8 cellular contexts compared by ENCODE assay signal in genomic region chr7:140656548-140657515, GRCh38. TPM values are rescaled to one million over a fixed set of nuclear protein-coding genes. Genes with fewer than 3 reads are reported as not detected.
DNase-seq lines count a peak whose midpoint lies in the region; ATAC-seq and TF ChIP-seq lines count a peak whose summit lies in the region.

No MANE protein-coding gene starts in this region.

- no peak overlapping the region for H3K23ac ChIP-seq in neuronal stem cell (ENCODE audit: low read depth, low read length, poor library complexity)

- H3K9ac ChIP-seq in neuronal stem cell (ENCODE audit: low read depth, low read length, poor library complexity): no peak overlapping the region

- H3K79me1 ChIP-seq in neuronal stem cell (ENCODE audit: low read depth, low read length): no peaks in the 10 kb centered on the region

- H4K91ac ChIP-seq in neuronal stem cell (ENCODE audit: low read depth, low read length, poor library complexity): no peak overlapping the region

- H3K4me3 ChIP-seq in neuronal stem cell (ENCODE audit: low read length in 2 of 2): no peak overlapping the region
- no peak overlapping the region for H3K4me3 ChIP-seq in A673 (ENCODE audit: low read depth, low read length, poor library complexity, severe bottlenecking)

- H3K27ac ChIP-seq in neuronal stem cell (replicated peaks; ENCODE audit: low read length) (no peak overlapping the region), A673 (ENCODE audit: low read depth, low read length, poor library complexity, severe bottlenecking) (no peak overlapping the region)

- H3K36me3 ChIP-seq in neuronal stem cell (replicated peaks in 1 of 2; ENCODE audit: control insufficient read depth in 2 of 2, insufficient read depth in 2 of 2, low read length in 2 of 2) (no peaks in the 10 kb centered on the region), A673 (ENCODE audit: insufficient read depth, low read length, poor library complexity, severe bottlenecking) (no peaks in the 10 kb centered on the region)

- H3K9me3 ChIP-seq in neuronal stem cell (replicated peaks in 1 of 2; ENCODE audit: control insufficient read depth in 2 of 2, insufficient read depth in 1 of 2, low read depth in 1 of 2, low read length in 2 of 2): no peaks in the 10 kb centered on the region
- no peaks in the 10 kb centered on the region for H3K9me3 ChIP-seq in A673 (ENCODE audit: low read depth, low read length, poor library complexity, severe bottlenecking)

- no peak overlapping the region for H3K4me2 ChIP-seq in neuronal stem cell (ENCODE audit: insufficient read depth, low read length, poor library complexity, severe bottlenecking)

- H3K36me3 Mint-ChIP-seq in CD14-positive monocyte: no peaks in the 10 kb centered on the region
- H3K36me3 Mint-ChIP-seq in endothelial cell (ENCODE audit: low read depth, unreplicated experiment): no peaks in the 10 kb centered on the region

- POLR2A ChIA-PET in A673 (lab: Charles Lee; ENCODE audit: low non-redundant PET): no interaction called here

- no peak overlapping the region for H3K14ac ChIP-seq in neuronal stem cell (ENCODE audit: low read length)

- TF ChIP-seq CTCF in CD14-positive monocyte (IDR thresholded peaks at IDR 0.05) (no peak), endothelial cell (IDR thresholded peaks at IDR 0.05; ENCODE audit: unreplicated experiment) (no peak), A673 (conservative IDR thresholded peaks at IDR 0.05; ENCODE audit: low read depth, low read length) (no peak)

- H2AFZ ChIP-seq in neuronal stem cell (ENCODE audit: low read length): peak overlapping the region; percentile 70

- H3K4me3 Mint-ChIP-seq in CD14-positive monocyte (peak overlapping the region; percentile 67 to 88), endothelial cell (ENCODE audit: unreplicated experiment) (no peak overlapping the region)

- intact Hi-C loops in CD14-positive monocyte (cut with micrococcal nuclease) (loop anchor here (10.0 kb wide), 2 partner anchors 172 to 358 kb away; partner anchors contain the start of gene MRPS33 (in 1 of the 2)), A673 (cut with micrococcal nuclease; ENCODE audit: unreplicated experiment) (no loop called here)

- H3K4ac ChIP-seq in neuronal stem cell (ENCODE audit: low read length): no peak overlapping the region

- ATAC-seq in GM19025 (IDR thresholded peaks at IDR 0.05; ENCODE audit: low read depth, unreplicated experiment) (peak; percentile 88), HG03175 (IDR thresholded peaks at IDR 0.05; ENCODE audit: unreplicated experiment) (peak; percentile 90)

- H3K27ac Mint-ChIP-seq in CD14-positive monocyte (peak overlapping the region; percentile 86 to 93 (median 91)), endothelial cell (ENCODE audit: unreplicated experiment) (peak overlapping the region; percentile 49)

- DNase-seq in CD14-positive monocyte (ENCODE audit: low spot score) (peak; percentile 77), SKM-1 treated with dmso at 0.1 percent for 144 hours (lab: John Stamatoyannopoulos, UW; ENCODE audit: unreplicated experiment) (peak; percentile 93), endothelial cell (ENCODE audit: low spot score) (no peak), neuronal stem cell (ENCODE audit: low spot score) (no peak), NCI-H345 (lab: John Stamatoyannopoulos, UW) (no peak), A673 (ENCODE audit: low spot score) (no peak)

- no peak overlapping the region for H2BK12ac ChIP-seq in neuronal stem cell (ENCODE audit: low read length)

- H4K8ac ChIP-seq in neuronal stem cell (ENCODE audit: low read depth, low read length): no peak overlapping the region

- H3K27me3 ChIP-seq in neuronal stem cell (ENCODE audit: control insufficient read depth in 3 of 3, insufficient read depth in 3 of 3, low read depth in 1 of 3, low read length in 3 of 3) (peaks cover 0 to 27% (median 0%) of the 10 kb centered on the region in 3 experiments), A673 (replicated peaks; ENCODE audit: insufficient read depth, low read depth, low read length, poor library complexity) (no peaks in the 10 kb centered on the region)

- H3K4me1 Mint-ChIP-seq in CD14-positive monocyte (peaks cover 41% of the 10 kb centered on the region), endothelial cell (ENCODE audit: unreplicated experiment) (peaks cover 10% of the 10 kb centered on the region)

- H3K4me1 ChIP-seq in neuronal stem cell (ENCODE audit: control insufficient read depth in 2 of 2, insufficient read depth in 1 of 2, low read depth in 1 of 2, low read length in 2 of 2) (peaks cover 0 to 3% of the 10 kb centered on the region in 2 donors), A673 (ENCODE audit: insufficient read depth, low read length, poor library complexity, severe bottlenecking) (no peaks in the 10 kb centered on the region)

- peaks cover 3 to 7% (median 4%) of the 10 kb centered on the region in 3 donors for H3K27me3 Mint-ChIP-seq in CD14-positive monocyte (ENCODE audit: low read depth in 3 of 3)
- H3K27me3 Mint-ChIP-seq in endothelial cell (ENCODE audit: unreplicated experiment): peaks cover 2% of the 10 kb centered on the region

- no peak overlapping the region for H2AK5ac ChIP-seq in neuronal stem cell (ENCODE audit: low read depth, low read length)

- H3K9me3 Mint-ChIP-seq in CD14-positive monocyte (peaks cover 0 to 2% (median 0%) of the 10 kb centered on the region in 7 donors), endothelial cell (ENCODE audit: unreplicated experiment) (no peaks in the 10 kb centered on the region)

- WGBS in neuronal stem cell (ENCODE audit: extremely low coverage in 2 of 2, insufficient read length in 2 of 2, insufficient replicate concordance in 1 of 2), 2 donors: no CpG with 5 or more reads among the region's 11 CpGs

- no peak overlapping the region for H3K18ac ChIP-seq in neuronal stem cell (ENCODE audit: low read length)

- no peak overlapping the region for H2BK120ac ChIP-seq in neuronal stem cell (ENCODE audit: low read depth, low read length)

- H2BK5ac ChIP-seq in neuronal stem cell (ENCODE audit: low read length): no peak overlapping the region

- H2BK15ac ChIP-seq in neuronal stem cell (ENCODE audit: low read length): no peak overlapping the region

- CTCF ChIA-PET in A673 (lab: Charles Lee): interaction anchor here (2.1 kb wide), 1 partner anchor 139 kb away, joined by 8 read pairs; no protein-coding TSS in a partner anchor

- no TSS peak for BruUV-seq in A673 (replicated peaks; lab: Mats Ljungman, UMichigan)

RNA-seq across cellular contexts. Expression of gene ADCK2, which starts 15.9 kb away (rescaled TPM):
- 10 to 100 TPM; 18.3 to 28.7 TPM for polyA plus RNA-seq in CD14-positive monocyte
- 37.6 TPM for total RNA-seq in endothelial cell (ENCODE audit: unreplicated experiment)
- 8.7 TPM for polyA plus RNA-seq in neuronal stem cell (2013, experiment 1 of 2)
- polyA plus RNA-seq in neuronal stem cell (2013, experiment 2 of 2): 8.8 TPM
- total RNA-seq in A673 (2021): 7.5 and 12.3 TPM in 2 replicates

RNA-seq across cellular contexts. Expression of gene DENND2A, which starts 16.2 kb away (rescaled TPM):
- polyA plus RNA-seq in CD14-positive monocyte: not detected
- 41.0 TPM for total RNA-seq in endothelial cell (ENCODE audit: unreplicated experiment)
- polyA plus RNA-seq in neuronal stem cell (2013, experiment 1 of 2): 32.4 TPM
- polyA plus RNA-seq in neuronal stem cell (2013, experiment 2 of 2): 33.1 TPM
- 0.49 and 0.87 TPM in 2 replicates for total RNA-seq in A673 (2021)

RNA-seq across cellular contexts. Expression of gene NDUFB2, which starts 39.7 kb away (rescaled TPM):
- 100 to 1,000 TPM; 479 to 516 TPM for polyA plus RNA-seq in CD14-positive monocyte
- total RNA-seq in endothelial cell (ENCODE audit: unreplicated experiment) (326 TPM), A673 (2021) (180 and 192 TPM in 2 replicates)
- polyA plus RNA-seq in neuronal stem cell (2013, experiment 1 of 2): 296 TPM
- polyA plus RNA-seq in neuronal stem cell (2013, experiment 2 of 2): 293 TPM

Comparison
In these comparisons a context has a peak if more than half of its experiments do, and no peak if none do; other contexts are left out.
1. DNase-seq: peak in CD14-positive monocyte (single experiment) and SKM-1 treated with dmso at 0.1 percent for 144 hours (single experiment); none in endothelial cell (single experiment), neuronal stem cell (single experiment), NCI-H345 (single experiment) and A673 (single experiment).
2. RNA of gene DENND2A, which starts 16.2 kb away (total RNA-seq): 41.0 TPM in endothelial cell (single experiment); 0.49 to 0.87 TPM in A673; every median in the first group is over 10 times any median in the second.